Comparison of ENCODE assay signal across 17 cellular contexts in genomic region chr2:240632291-240632670, GRCh38. TPM values are rescaled to one million over a fixed set of nuclear protein-coding genes. Genes with fewer than 3 reads are reported as not detected.
DNase-seq lines count a peak whose midpoint lies in the region; ATAC-seq and TF ChIP-seq lines count a peak whose summit lies in the region.
"Had no signal": no experiment of that assay in that cellular context is flagged by ENCODE, and none has a peak within 500 bp of the region (broad histone marks: within the 10 kb centered on the region; RNA-seq: fewer than 3 reads in every experiment).

No MANE protein-coding gene starts in this region.

- intact Hi-C loops in cardiac septum (cut with DNase I) (no loop called here), lower lobe of right lung (cut with DNase I) (no loop called here)

- H3K79me2 ChIP-seq in osteoblast (ENCODE audit: insufficient read depth, low read length), result no peaks in the 10 kb centered on the region

- H3K9me3 ChIP-seq in right atrium auricular region (no peaks in the 10 kb centered on the region), osteoblast (ENCODE audit: low read depth, low read length) (peaks cover 3% of the 10 kb centered on the region), lower lobe of right lung (peaks cover 4% of the 10 kb centered on the region)
- H3K9me3 ChIP-seq: MG63 had no signal

- no peaks in the 10 kb centered on the region for H3K4me1 ChIP-seq in right atrium auricular region
- H3K4me1 ChIP-seq in osteoblast (ENCODE audit: insufficient read depth, low read length), result no peaks in the 10 kb centered on the region
- peaks cover under 1% of the 10 kb centered on the region for H3K4me1 ChIP-seq in lower lobe of right lung
- H3K4me1 ChIP-seq: HAP-1 had no signal

- no peaks in the 10 kb centered on the region for H4K20me1 ChIP-seq in osteoblast (ENCODE audit: insufficient read depth, low read length)

- no peaks in the 10 kb centered on the region for H3K27me3 ChIP-seq in right atrium auricular region
- H3K27me3 ChIP-seq in osteoblast (ENCODE audit: insufficient read depth, low read length), result no peaks in the 10 kb centered on the region
- no peaks in the 10 kb centered on the region for H3K27me3 ChIP-seq in lower lobe of right lung (ENCODE audit: low read depth)
- H3K27me3 ChIP-seq: MG63 had no signal

- no peak for ATAC-seq in lower lobe of right lung

- no peak for TF ChIP-seq CTCF in right atrium auricular region (IDR thresholded peaks at IDR 0.05)
- no peak for TF ChIP-seq CTCF in osteoblast (IDR thresholded peaks at IDR 0.05; ENCODE audit: extremely low read depth, low read depth, low read length)
- TF ChIP-seq CTCF in lower lobe of right lung (IDR thresholded peaks at IDR 0.05), result no peak

- H3K27ac ChIP-seq in right atrium auricular region (no peak overlapping the region), osteoblast (ENCODE audit: low read depth, low read length) (no peak overlapping the region), lower lobe of right lung (no peak overlapping the region)

- no peaks in the 10 kb centered on the region for H3K36me3 ChIP-seq in right atrium auricular region
- H3K36me3 ChIP-seq in osteoblast (ENCODE audit: insufficient read depth, low read length), result no peaks in the 10 kb centered on the region
- no peaks in the 10 kb centered on the region for H3K36me3 ChIP-seq in lower lobe of right lung
- H3K36me3 ChIP-seq: HAP-1, MG63 had no signal

- DNase-seq in cardiac septum (ENCODE audit: low spot score) (peak; percentile 56), right atrium auricular region (ENCODE audit: low spot score) (no peak), ecto neural progenitor cell (ENCODE audit: low spot score) (peak; percentile 29), osteoblast (ENCODE audit: insufficient read length, low spot score, missing footprints) (peak; percentile 86), H4 (ENCODE audit: low spot score) (no peak), lower lobe of right lung (no peak)
- DNase-seq in effector CD4-positive, alpha-beta T cell, result no peak
- DNase-seq: DMS53, IMR-90, Karpas-422, MG63, NCI-H1092 treated with DMSO at 0.1 percent for 48 hours, NCI-H524 had no signal

- H3K4me2 ChIP-seq in osteoblast (ENCODE audit: insufficient read depth, low read length), result no peak overlapping the region

- H2AFZ ChIP-seq in osteoblast (ENCODE audit: low read length), result no peak overlapping the region

- H3K4me3 ChIP-seq in right atrium auricular region, result no peak overlapping the region
- H3K4me3 ChIP-seq in osteoblast (ENCODE audit: insufficient read depth, low read length), result no peak overlapping the region
- no peak overlapping the region for H3K4me3 ChIP-seq in lower lobe of right lung
- H3K4me3 ChIP-seq: HAP-1, MG63 had no signal

RNA-seq across cellular contexts. Expression of gene GPR35, which starts 7.0 kb away (rescaled TPM):
- total RNA-seq in cardiac septum, result 1.5 TPM
- under 1 TPM; 0.56 to 0.86 TPM for total RNA-seq in right atrium auricular region
- total RNA-seq in osteoblast, result 1.1 and 1.5 TPM in 2 replicates
- 0.75 and 0.86 TPM in 2 replicates for total RNA-seq in H4 (2014; rRNA removed; shearing (Covaris generic))
- 4.7 TPM for total RNA-seq in lower lobe of right lung
- total RNA-seq: IMR-90 had no signal

RNA-seq across cellular contexts. Expression of gene CAPN10, which starts 45.7 kb away (rescaled TPM):
- total RNA-seq in cardiac septum (24.3 TPM), right atrium auricular region (10 to 100 TPM; 14.1 to 14.6 TPM), osteoblast (21.0 and 22.1 TPM in 2 replicates), lower lobe of right lung (37.2 TPM)
- total RNA-seq in H4 (2014; rRNA removed; shearing (Covaris generic)), result 3.1 and 5.7 TPM in 2 replicates

RNA-seq across cellular contexts. Expression of gene AQP12B, which starts 50.4 kb away (rescaled TPM):
- total RNA-seq in cardiac septum, result not detected
- not detected for total RNA-seq in right atrium auricular region
- not detected in 2 replicates for total RNA-seq in osteoblast
- not detected in 2 replicates for total RNA-seq in H4 (2014; rRNA removed; shearing (Covaris generic))
- not detected for total RNA-seq in lower lobe of right lung
- total RNA-seq: B cell; CD4-positive, alpha-beta T cell; HT-29; IMR-90 had no signal

RNA-seq across cellular contexts. Expression of gene AQP12A, which starts 59.4 kb away (rescaled TPM):
- total RNA-seq in cardiac septum (not detected), right atrium auricular region (not detected), osteoblast (not detected in 2 replicates), lower lobe of right lung (not detected)
- not detected in 2 replicates for total RNA-seq in H4 (2014; rRNA removed; shearing (Covaris generic))
- total RNA-seq: B cell; CD4-positive, alpha-beta T cell; HT-29; IMR-90 had no signal

Comparison
In these comparisons a context has a peak if more than half of its experiments do, and no peak if none do; other contexts are left out.
1. DNase-seq: peak in cardiac septum (single experiment), ecto neural progenitor cell (single experiment) and osteoblast (single experiment); none in right atrium auricular region (single experiment), H4 (single experiment), lower lobe of right lung (single experiment) and effector CD4-positive, alpha-beta T cell (single experiment).